ENCODE assay signal across 24 cellular contexts in genomic region chr4:39125600-39125985, GRCh38. TPM values are rescaled to one million over a fixed set of nuclear protein-coding genes. Genes with fewer than 3 reads are reported as not detected.
DNase-seq lines count a peak whose midpoint lies in the region; ATAC-seq, FAIRE-seq and TF ChIP-seq lines count a peak whose summit lies in the region.
"Had no signal": no experiment of that assay in that cellular context is flagged by ENCODE, and none has a peak within 500 bp of the region (broad histone marks: within the 10 kb centered on the region; RNA-seq: fewer than 3 reads in every experiment).

No MANE protein-coding gene starts in this region.

- 93% methylated on average over 3 of the region's 3 CpGs; no CpG with 5 or more reads in 1 of the 2 experiments for WGBS in H1 (ENCODE audit: extremely low coverage in 1 of 2, insufficient coverage in 1 of 2, insufficient read length in 1 of 2, insufficient replicate concordance in 2 of 2, low coverage in 1 of 2, low lambda C conversion rate in 2 of 2, missing lambda C conversion rate in 1 of 2), 2 experiments
- 93% methylated on average over 3 of the region's 3 CpGs for WGBS in hepatocyte (ENCODE audit: low lambda C conversion rate, missing lambda C conversion rate)

- H4K20me1 ChIP-seq in OCI-LY7 (ENCODE audit: insufficient read depth, low read length) (no peaks in the 10 kb centered on the region), H1 (replicated peaks in 1 of 2; ENCODE audit: control insufficient read depth in 1 of 2, insufficient read depth in 2 of 2, low read length in 2 of 2) (no peaks in the 10 kb centered on the region), hepatocyte (ENCODE audit: insufficient read depth, poor library complexity, severe bottlenecking) (no peaks in the 10 kb centered on the region)

- peaks cover 11% of the 10 kb centered on the region for H3K36me3 Mint-ChIP-seq in Caco-2 (ENCODE audit: insufficient read depth, unreplicated experiment)

- H3K27ac ChIP-seq in OCI-LY7 (ENCODE audit: low read depth, low read length, poor library complexity, severe bottlenecking), result peak overlapping the region; percentile 42
- H3K27ac ChIP-seq in H1 (ENCODE audit: low read depth, low read length), result no peak overlapping the region
- H3K27ac ChIP-seq in hepatocyte, result no peak overlapping the region
- no peak overlapping the region for H3K27ac ChIP-seq in left lung
- H3K27ac ChIP-seq: A549, Peyer's patch had no signal

- H3K4ac ChIP-seq in H1 (replicated peaks; ENCODE audit: insufficient read length, low read depth, low read length), result no peak overlapping the region

- H3K4me3 Mint-ChIP-seq in Caco-2 (ENCODE audit: unreplicated experiment), result no peak overlapping the region
- H3K4me3 Mint-ChIP-seq: CD4-positive, alpha-beta memory T cell; GM23338 had no signal

- intact Hi-C loops in OCI-LY7 (cut with micrococcal nuclease; ENCODE audit: unreplicated experiment), result no loop called here
- intact Hi-C loops in Caco-2 (cut with micrococcal nuclease; ENCODE audit: unreplicated experiment), result no loop called here
- intact Hi-C loops in left lung (cut with DNase I), result no loop called here

- H3K9me3 Mint-ChIP-seq in Caco-2 (ENCODE audit: unreplicated experiment), result no peaks in the 10 kb centered on the region
- H3K9me3 Mint-ChIP-seq: CD4-positive, alpha-beta memory T cell had no signal

- TF ChIP-seq EP300 in H1 (IDR thresholded peaks at IDR 0.05; ENCODE audit: borderline replicate concordance in 1 of 2, low read depth in 2 of 2, low read length in 2 of 2), result no peak

- H3K4me3 ChIP-seq in OCI-LY7 (ENCODE audit: low read depth, low read length, poor library complexity, severe bottlenecking) (peak overlapping the region; percentile 23), H1 (ENCODE audit: extremely low read depth in 1 of 4, insufficient read depth in 2 of 4, low read depth in 3 of 4, low read length in 4 of 4) (no peak overlapping the region), hepatocyte (no peak overlapping the region), Caco-2 (ENCODE audit: low read depth, low read length) (no peak overlapping the region), left lung (no peak overlapping the region)
- H3K4me3 ChIP-seq: A549, GM23338, MG63, Peyer's patch had no signal

- DNase-seq in OCI-LY7 (ENCODE audit: low spot score) (no peak), H1 (ENCODE audit: low read depth in 1 of 2, low spot score in 2 of 2) (no peak), hepatocyte (ENCODE audit: low spot score) (no peak), Caco-2 (no peak), ureter (ENCODE audit: low spot score) (no peak), left lung (no peak)
- DNase-seq: AML-193; C1 segment of cervical spinal cord; CD4-positive, alpha-beta memory T cell; COR-L47; EL; GDM1; HCEC 1CT; MG63; NCI-H2029; NCI-H226; NCI-H510A; NCI-H69; Peyer's patch; SHP77 treated with DMSO at 0.1 percent for 48 hours had no signal

- no peaks in the 10 kb centered on the region for H3K27me3 Mint-ChIP-seq in Caco-2 (ENCODE audit: insufficient read depth, unreplicated experiment)
- H3K27me3 Mint-ChIP-seq: CD4-positive, alpha-beta memory T cell had no signal

- no peak for TF ChIP-seq POLR2A in H1 (IDR thresholded peaks at IDR 0.05; ENCODE audit: control extremely low read depth in 1 of 2, low read depth in 2 of 2, low read length in 2 of 2)

- H3K27me3 ChIP-seq in H1 (replicated peaks in 1 of 4; ENCODE audit: control insufficient read depth in 3 of 4, extremely low read depth in 1 of 4, insufficient read depth in 3 of 4, low read length in 3 of 4) (no peaks in the 10 kb centered on the region), hepatocyte (no peaks in the 10 kb centered on the region), Caco-2 (replicated peaks; ENCODE audit: control insufficient read depth, insufficient read depth, low read length) (no peaks in the 10 kb centered on the region), left lung (no peaks in the 10 kb centered on the region)
- H3K27me3 ChIP-seq: MG63, Peyer's patch had no signal

- no peaks in the 10 kb centered on the region for H3K23me2 ChIP-seq in H1 (ENCODE audit: low read depth, low read length)

- no TSS peak for BruUV-seq in OCI-LY7 (replicated peaks; lab: Mats Ljungman, UMichigan)
- no TSS peak for BruUV-seq in Caco-2 (replicated peaks; lab: Mats Ljungman, UMichigan)

- CTCF ChIA-PET in OCI-LY7 (lab: Charles Lee; ENCODE audit: unreplicated experiment) (no interaction called here), H1 (lab: Charles Lee; ENCODE audit: partially characterized antibody) (interaction anchor here (1.9 kb wide), 1 partner anchor 9 kb away, joined by 5 read pairs; no protein-coding TSS in a partner anchor), Caco-2 (lab: Charles Lee) (no interaction called here)

- H4K5ac ChIP-seq in H1 (ENCODE audit: insufficient read length, low read depth, low read length), result no peak overlapping the region

- no peak for TF ChIP-seq CTCF in OCI-LY7 (conservative IDR thresholded peaks at IDR 0.05; ENCODE audit: low read length)
- TF ChIP-seq CTCF in H1 (IDR thresholded peaks at IDR 0.05; ENCODE audit: control extremely low read depth in 1 of 3, insufficient read depth in 1 of 3, low read depth in 1 of 3, low read length in 3 of 3), result no peak
- TF ChIP-seq CTCF in hepatocyte (IDR thresholded peaks at IDR 0.05; ENCODE audit: poor library complexity), result no peak
- no peak for TF ChIP-seq CTCF in Caco-2 (IDR thresholded peaks at IDR 0.05; ENCODE audit: insufficient read depth in 1 of 2, low read depth in 1 of 2, low read length in 1 of 2, severe bottlenecking in 1 of 2, unreplicated experiment in 1 of 2)
- TF ChIP-seq CTCF in left lung (IDR thresholded peaks at IDR 0.05), result no peak

- no peak overlapping the region for H3K14ac ChIP-seq in H1 (ENCODE audit: insufficient read length)

- no peak overlapping the region for H2BK15ac ChIP-seq in H1 (ENCODE audit: low read length)

- no peak overlapping the region for H3K9ac ChIP-seq in H1 (replicated peaks in 1 of 4; ENCODE audit: extremely low read depth in 1 of 4, low read depth in 3 of 4, low read length in 3 of 4)

- H4K8ac ChIP-seq in H1 (ENCODE audit: extremely low read depth, insufficient read depth, low read length), result no peak overlapping the region

- peaks cover 31% of the 10 kb centered on the region for H3K36me3 ChIP-seq in OCI-LY7 (ENCODE audit: insufficient read depth, low read length)
- peaks cover 0 to 4% (median 0%) of the 10 kb centered on the region in 4 experiments; a peak in 2 of 8 replicates for H3K36me3 ChIP-seq in H1 (ENCODE audit: control insufficient read depth in 2 of 4, insufficient read depth in 4 of 4, low read length in 3 of 4)
- no peaks in the 10 kb centered on the region for H3K36me3 ChIP-seq in hepatocyte (replicated peaks; ENCODE audit: insufficient read depth, low read depth)
- no peaks in the 10 kb centered on the region for H3K36me3 ChIP-seq in Caco-2 (ENCODE audit: control insufficient read depth, insufficient read depth, low read length)
- H3K36me3 ChIP-seq in left lung, result no peaks in the 10 kb centered on the region
- H3K36me3 ChIP-seq: MG63, Peyer's patch had no signal

- H4K91ac ChIP-seq in H1 (replicated peaks; ENCODE audit: insufficient read length, low read length), result no peak overlapping the region

- no peak overlapping the region for H3K56ac ChIP-seq in H1 (replicated peaks; ENCODE audit: insufficient read length, low read depth, low read length)

- no peak overlapping the region for H3K18ac ChIP-seq in H1 (ENCODE audit: extremely low read depth, low read length)

- POLR2A ChIA-PET in OCI-LY7 (lab: Charles Lee) (interaction anchor here (0.9 to 2.0 kb wide), 2 partner anchors 14 to 41 kb away, joined by 3 to 5 read pairs; no protein-coding TSS in a partner anchor), H1 (lab: Charles Lee; ENCODE audit: partially characterized antibody) (no interaction called here), Caco-2 (lab: Charles Lee) (no interaction called here)

- no peak overlapping the region for H2BK20ac ChIP-seq in H1 (ENCODE audit: low read length)

- H3K4me1 ChIP-seq in OCI-LY7 (ENCODE audit: insufficient read depth, low read length, poor library complexity, severe bottlenecking) (peaks cover 31% of the 10 kb centered on the region), H1 (replicated peaks in 1 of 4; ENCODE audit: control insufficient read depth in 3 of 4, insufficient read depth in 4 of 4, low read length in 3 of 4) (no peaks in the 10 kb centered on the region), hepatocyte (ENCODE audit: insufficient read depth) (no peaks in the 10 kb centered on the region), Caco-2 (no peaks in the 10 kb centered on the region), left lung (no peaks in the 10 kb centered on the region)
- H3K4me1 ChIP-seq: A549, Peyer's patch had no signal

- H3K79me2 ChIP-seq in OCI-LY7 (ENCODE audit: insufficient read depth, low read depth, low read length), result no peaks in the 10 kb centered on the region
- no peaks in the 10 kb centered on the region for H3K79me2 ChIP-seq in H1 (ENCODE audit: control insufficient read depth in 1 of 2, insufficient read depth in 2 of 2, low read length in 2 of 2)
- H3K79me2 ChIP-seq in hepatocyte, result no peaks in the 10 kb centered on the region

- H3K27ac Mint-ChIP-seq in Caco-2 (ENCODE audit: unreplicated experiment), result no peak overlapping the region
- H3K27ac Mint-ChIP-seq: CD4-positive, alpha-beta memory T cell; GM23338 had no signal

- FAIRE-seq in H1 (lab: Jason Lieb, UNC), result no peak
- FAIRE-seq: A549 had no signal

- H3K23ac ChIP-seq in H1 (ENCODE audit: insufficient read length), result no peak overlapping the region

- TF ChIP-seq RAD21 in H1 (IDR thresholded peaks at IDR 0.05 in 1 of 2, conservative IDR thresholded peaks at IDR 0.05 in 1 of 2; ENCODE audit: low read depth in 2 of 2, low read length in 2 of 2), result no peak

- H3K79me1 ChIP-seq in H1 (ENCODE audit: low read depth, low read length), result no peaks in the 10 kb centered on the region

- no peak overlapping the region; the same call in 1 of the 2 replicates for H2AFZ ChIP-seq in OCI-LY7 (ENCODE audit: low read length)
- no peak overlapping the region for H2AFZ ChIP-seq in H1 (ENCODE audit: low read length)
- H2AFZ ChIP-seq in hepatocyte, result no peak overlapping the region
- H2AFZ ChIP-seq: GM23338 had no signal

- H2BK120ac ChIP-seq in H1 (replicated peaks; ENCODE audit: low read depth, low read length), result no peak overlapping the region

- H3K4me2 ChIP-seq in OCI-LY7 (ENCODE audit: low read length) (peak overlapping the region; percentile 53), H1 (ENCODE audit: insufficient read depth in 1 of 2, low read depth in 2 of 2, low read length in 2 of 2) (no peak overlapping the region), hepatocyte (no peak overlapping the region)
- H3K4me2 ChIP-seq: A549, GM23338 had no signal

- H2BK12ac ChIP-seq in H1 (ENCODE audit: low read depth, low read length), result no peak overlapping the region

- no peaks in the 10 kb centered on the region for H3K4me1 Mint-ChIP-seq in Caco-2 (ENCODE audit: low read depth, unreplicated experiment)
- H3K4me1 Mint-ChIP-seq: CD4-positive, alpha-beta memory T cell; GM23338 had no signal

- H3K9me3 ChIP-seq in OCI-LY7 (ENCODE audit: low read length) (peaks cover 16% of the 10 kb centered on the region; the same call in 1 of the 2 replicates), H1 (ENCODE audit: insufficient read depth in 2 of 2, low read depth in 1 of 2, low read length in 1 of 2) (peaks cover 2 to 4% of the 10 kb centered on the region in 2 experiments; a peak in 2 of 4 replicates), hepatocyte (ENCODE audit: low read depth) (no peaks in the 10 kb centered on the region), Caco-2 (no peaks in the 10 kb centered on the region), left lung (no peaks in the 10 kb centered on the region)
- H3K9me3 ChIP-seq: A549, MG63, Peyer's patch had no signal

- H3K9me2 ChIP-seq in OCI-LY7 (ENCODE audit: insufficient read depth, low read length) (no peaks in the 10 kb centered on the region), hepatocyte (replicated peaks; ENCODE audit: insufficient read depth) (peaks cover 3% of the 10 kb centered on the region)

- 0 out of 2 replicates have a peak overlapping the region, but pooled peaks have one; percentile 28 for H2AK5ac ChIP-seq in H1 (ENCODE audit: low read depth, low read length)

- no peak overlapping the region for H2BK5ac ChIP-seq in H1 (ENCODE audit: low read depth, low read length)

- peak; percentile 22 for ATAC-seq in GM18870 (IDR thresholded peaks at IDR 0.05; ENCODE audit: unreplicated experiment)
- peak; percentile 9 for ATAC-seq in GM21515 (IDR thresholded peaks at IDR 0.05; ENCODE audit: unreplicated experiment)
- no peak for ATAC-seq in left lung
- ATAC-seq: A549, GM23338 had no signal

RNA-seq across cellular contexts. Expression of gene WDR19, which starts 56.7 kb away (rescaled TPM):
- total RNA-seq in OCI-LY7 (2014; rRNA removed; shearing (Covaris generic)), result 40.5 and 41.2 TPM in 2 replicates
- 47.5 and 51.0 TPM in 2 replicates for total RNA-seq in OCI-LY7 (2022)
- total RNA-seq in H1 (2021; fragmentation: NEBNext Ultra II Directional; extraction: Animal tissue kit (Norgen Biotek cat#: 25700)), result 19.7 and 22.2 TPM in 2 replicates
- 16.9 and 23.3 TPM in 2 replicates for polyA plus RNA-seq in H1 (2011; rRNA removed)
- 27.7 TPM for polyA plus RNA-seq in H1 (2011; cell fraction: cytosol; rRNA removed)
- polyA plus RNA-seq in H1 (2011; cell fraction: nucleus; rRNA removed), result 50.1 TPM
- 19.9 to 33.1 TPM (median 21.4 TPM) in 4 replicates for polyA plus RNA-seq in H1 (2012, experiment 1 of 2)
- 2.1 TPM for polyA plus RNA-seq in H1 (2012, experiment 2 of 2)
- 19.2 TPM for polyA plus RNA-seq in H1 (2013, experiment 1 of 2)
- polyA plus RNA-seq in H1 (2013, experiment 2 of 2), result 16.2 TPM
- 28.0 and 32.0 TPM in 2 replicates for polyA minus RNA-seq in H1 (2011; rRNA and poly(A)+ RNA removed)
- 12.8 TPM for polyA minus RNA-seq in H1 (2011; cell fraction: cytosol; rRNA and poly(A)+ RNA removed)
- polyA minus RNA-seq in H1 (2011; cell fraction: nucleus; rRNA and poly(A)+ RNA removed), result 43.1 TPM
- total RNA-seq in hepatocyte, result 27.5 and 30.3 TPM in 2 replicates
- polyA plus RNA-seq in hepatocyte, result 13.6 and 22.1 TPM in 2 replicates
- 9.5 and 11.9 TPM in 2 replicates for total RNA-seq in Caco-2 (2022)
- total RNA-seq in ureter, result 25.1 TPM
- 10 to 100 TPM; 32.4 to 34.2 TPM for total RNA-seq in left lung
